ENCODE assay signal across 10 cellular contexts in genomic region chr11:26994579-26995210, GRCh38. TPM values are rescaled to one million over a fixed set of nuclear protein-coding genes. Genes with fewer than 3 reads are reported as not detected.
A peak's percentile ranks its signal among the peaks of the same experiment; 100 is the strongest.
DNase-seq lines count a peak whose midpoint lies in the region; ATAC-seq and TF ChIP-seq lines count a peak whose summit lies in the region.
"Had no signal": no experiment of that assay in that cellular context is flagged by ENCODE, and none has a peak within 500 bp of the region (broad histone marks: within the 10 kb centered on the region; RNA-seq: fewer than 3 reads in every experiment).

No MANE protein-coding gene starts in this region.

- H3K9me3 Mint-ChIP-seq in glutamatergic neuron (ENCODE audit: unreplicated experiment) = peaks cover 1% of the 10 kb centered on the region
- no peaks in the 10 kb centered on the region for H3K9me3 Mint-ChIP-seq in nephron
- peaks cover 0 to 6% (median 4%) of the 10 kb centered on the region in 7 donors for H3K9me3 Mint-ChIP-seq in CD14-positive monocyte

- peak in 1 of 2 donors; percentile 25 for DNase-seq in cardiac muscle cell (ENCODE audit: low read depth in 1 of 2, low spot score in 1 of 2)
- DNase-seq in cardiac septum (ENCODE audit: low spot score) = no peak
- no peak for DNase-seq in glutamatergic neuron
- DNase-seq in aorta = peak; percentile 51 to 75
- DNase-seq in DMS114 treated with DMSO at 0.1 percent for 48 hours (lab: John Stamatoyannopoulos, UW; ENCODE audit: unreplicated experiment) = no peak
- no peak for DNase-seq in CD14-positive monocyte (ENCODE audit: low spot score)
- DNase-seq: activated CD4-positive, alpha-beta T cell treated with anti-CD3 and anti-CD28 coated beads for 4 hours had no signal

- H3K36me3 ChIP-seq in cardiac muscle cell = no peaks in the 10 kb centered on the region
- peaks cover 0 to 4% of the 10 kb centered on the region in 2 donors for H3K36me3 ChIP-seq in aorta (ENCODE audit: control insufficient read depth in 1 of 2, insufficient read depth in 2 of 2, low read length in 1 of 2)

- H3K4me1 ChIP-seq in cardiac muscle cell (ENCODE audit: low read depth) (no peaks in the 10 kb centered on the region), aorta (ENCODE audit: control insufficient read depth in 1 of 2, insufficient read depth in 2 of 2, low read length in 2 of 2) (peaks cover 0 to 8% of the 10 kb centered on the region in 2 donors)

- no peaks in the 10 kb centered on the region for H3K36me3 Mint-ChIP-seq in glutamatergic neuron (ENCODE audit: unreplicated experiment)
- H3K36me3 Mint-ChIP-seq in nephron (ENCODE audit: low read depth) = no peaks in the 10 kb centered on the region
- no peaks in the 10 kb centered on the region for H3K36me3 Mint-ChIP-seq in CD14-positive monocyte

- no peaks in the 10 kb centered on the region for H3K9me3 ChIP-seq in cardiac muscle cell (ENCODE audit: low read depth)
- H3K9me3 ChIP-seq in aorta (ENCODE audit: control insufficient read depth, low read length) = no peaks in the 10 kb centered on the region

- no peak overlapping the region for H3K27ac Mint-ChIP-seq in glutamatergic neuron (ENCODE audit: unreplicated experiment)
- peak overlapping the region; percentile 67 to 85 (median 70) for H3K27ac Mint-ChIP-seq in nephron
- H3K27ac Mint-ChIP-seq in CD14-positive monocyte = no peak overlapping the region

- H3K27me3 ChIP-seq in cardiac muscle cell (no peaks in the 10 kb centered on the region), aorta (ENCODE audit: control insufficient read depth in 1 of 2, insufficient read depth in 2 of 2, low read length in 1 of 2) (no peaks in the 10 kb centered on the region)

- H3K4me3 Mint-ChIP-seq in glutamatergic neuron (ENCODE audit: unreplicated experiment) = peak overlapping the region; percentile 30
- peak overlapping the region; percentile 78 to 82 (median 80) for H3K4me3 Mint-ChIP-seq in nephron
- no peak overlapping the region for H3K4me3 Mint-ChIP-seq in CD14-positive monocyte

- H3K27me3 Mint-ChIP-seq in glutamatergic neuron (ENCODE audit: unreplicated experiment) (no peaks in the 10 kb centered on the region), nephron (ENCODE audit: low read depth) (peaks cover 6% of the 10 kb centered on the region), CD14-positive monocyte (ENCODE audit: low read depth in 3 of 3) (peaks cover 0 to 4% (median 0%) of the 10 kb centered on the region in 3 donors)

- intact Hi-C loops in cardiac septum (cut with DNase I) = no loop called here
- intact Hi-C loops in aorta (cut with DNase I) = loop anchor here (2.0 to 5.0 kb wide), 9 partner anchors 42 to 237 kb away; no protein-coding TSS in a partner anchor
- intact Hi-C loops in CD14-positive monocyte (cut with micrococcal nuclease) = no loop called here

- H3K27ac ChIP-seq in cardiac muscle cell (no peak overlapping the region), aorta (ENCODE audit: low read depth in 1 of 2, low read length in 2 of 2) (peak overlapping the region; percentile 59 to 74)

- no peaks in the 10 kb centered on the region for H3K4me1 Mint-ChIP-seq in glutamatergic neuron (ENCODE audit: low read depth, unreplicated experiment)
- H3K4me1 Mint-ChIP-seq in nephron = peaks cover 50% of the 10 kb centered on the region
- no peaks in the 10 kb centered on the region for H3K4me1 Mint-ChIP-seq in CD14-positive monocyte

- 2 to 6% methylated on average over 23 of the region's 23 CpGs for WGBS in aorta, 2 donors

- ATAC-seq in aorta (ENCODE audit: low FRiP score) (peak; percentile 51), HG02588 (IDR thresholded peaks at IDR 0.05; ENCODE audit: unreplicated experiment) (no peak)

- peak overlapping the region; percentile 30 for H3K4me3 ChIP-seq in cardiac muscle cell
- H3K4me3 ChIP-seq in aorta (ENCODE audit: low read length in 2 of 2) = peak overlapping the region; percentile 75 to 87

- TF ChIP-seq CTCF in cardiac muscle cell (IDR thresholded peaks at IDR 0.05; ENCODE audit: low read depth, low read length) (no peak), glutamatergic neuron (IDR thresholded peaks at IDR 0.05; ENCODE audit: partially characterized antibody, unreplicated experiment) (no peak), nephron (IDR thresholded peaks at IDR 0.05; ENCODE audit: unreplicated experiment in 3 of 3) (no peak), CD14-positive monocyte (IDR thresholded peaks at IDR 0.05) (no peak)

RNA-seq across cellular contexts. Expression of gene FIBIN, which starts 0.8 kb away (rescaled TPM):
- total RNA-seq in cardiac muscle cell (1.8 TPM in 2 replicates), cardiac septum (15.4 TPM), glutamatergic neuron (ENCODE audit: unreplicated experiment) (0.22 TPM), aorta (100 to 1,000 TPM in 1 of 2 donors, 10 to 100 TPM in 1; 80.9 to 169 TPM)
- polyA plus RNA-seq in cardiac muscle cell (2.2 and 2.9 TPM in 2 replicates), aorta (10 to 100 TPM; 56.3 to 69.8 TPM), CD14-positive monocyte (not detected)
- polyA plus RNA-seq: neural cell had no signal

RNA-seq across cellular contexts. Expression of gene BBOX1, which starts 45.9 kb away (rescaled TPM):
- total RNA-seq in cardiac muscle cell (not detected in 2 replicates), cardiac septum (not detected), glutamatergic neuron (ENCODE audit: unreplicated experiment) (not detected), aorta (under 1 TPM in 1 of 2 donors, not detected in 1; 0.45 TPM)
- polyA plus RNA-seq in cardiac muscle cell (0.12 TPM in 1 of 2 replicates, not detected in the other), aorta (under 1 TPM in 1 of 2 donors, not detected in 1; 0.43 TPM), CD14-positive monocyte (not detected)
- polyA plus RNA-seq: neural cell had no signal

Comparison
In these comparisons a context has a peak if more than half of its experiments do, and no peak if none do; other contexts are left out.
1. DNase-seq: peak in aorta (2 of 2); none in cardiac septum (single experiment), glutamatergic neuron (single experiment), DMS114 treated with DMSO at 0.1 percent for 48 hours (single experiment) and CD14-positive monocyte (single experiment).
2. H3K27ac Mint-ChIP-seq: peak in nephron (3 of 3); none in glutamatergic neuron (single experiment) and CD14-positive monocyte (0 of 7).
3. H3K4me3 Mint-ChIP-seq: peak in glutamatergic neuron (single experiment) and nephron (3 of 3); none in CD14-positive monocyte (0 of 2).
4. intact Hi-C loops: an anchor here in aorta (2.0 to 5.0 kb wide); none called in cardiac septum and CD14-positive monocyte.